In genomic region chr1:112395261-112395831, GRCh38 we compare ENCODE assay signal across 1 cellular context.
TF ChIP-seq lines count a peak whose summit lies in the region.

No MANE protein-coding gene starts in this region.

TF ChIP-seq in SK-N-SH, 30 proteins besides CTCF, POLR2A, EP300 and RAD21 (continued from another document):
- no peak for TF ChIP-seq USF2 (IDR thresholded peaks at IDR 0.05; ENCODE audit: borderline replicate concordance, low read depth, low read length)
- TF ChIP-seq NRF1 (IDR thresholded peaks at IDR 0.05; ENCODE audit: low read depth, low read length), result no peak
- TF ChIP-seq JUND (IDR thresholded peaks at IDR 0.05), result no peak
- no peak for TF ChIP-seq POLR2AphosphoS5 (IDR thresholded peaks at IDR 0.05; ENCODE audit: low read depth, low read length)
- TF ChIP-seq PBX3 (IDR thresholded peaks at IDR 0.05), result no peak
- TF ChIP-seq RXRA (IDR thresholded peaks at IDR 0.05; ENCODE audit: borderline replicate concordance, low read depth), result no peak
- no peak for TF ChIP-seq SMC3 (IDR thresholded peaks at IDR 0.05; ENCODE audit: low read depth, low read length)
- TF ChIP-seq CHD2 (IDR thresholded peaks at IDR 0.05; ENCODE audit: low read length, partially characterized antibody), result no peak
- TF ChIP-seq YY1 (IDR thresholded peaks at IDR 0.05; ENCODE audit: low read depth), result no peak
- TF ChIP-seq MXI1 (IDR thresholded peaks at IDR 0.05; ENCODE audit: low read depth, low read length), result no peak
